In genomic region chr15:75232826-75233503, GRCh38 we compare ENCODE assay signal across 15 cellular contexts. TPM values are rescaled to one million over a fixed set of nuclear protein-coding genes. Genes with fewer than 3 reads are reported as not detected.
"Had no signal": no experiment of that assay in that cellular context is flagged by ENCODE, and none has a peak within 500 bp of the region (broad histone marks: within the 10 kb centered on the region; RNA-seq: fewer than 3 reads in every experiment).

No MANE protein-coding gene starts in this region.

- H3K4me1 Mint-ChIP-seq: activated CD4-positive, alpha-beta T cell treated with anti-CD3 and anti-CD28 coated beads, Interleukin-2, amount 10 ng/mL, durations not matched to agents 7 days and 5 days; activated naive CD8-positive, alpha-beta T cell treated with anti-CD3 and anti-CD28 coated beads for 36 hours had no signal

- H3K27me3 ChIP-seq: right atrium auricular region, thyroid gland, vagina had no signal

- H3K36me3 ChIP-seq: breast epithelium, esophagus muscularis mucosa, right atrium auricular region, thyroid gland, vagina had no signal

- H3K27ac ChIP-seq: breast epithelium, dorsolateral prefrontal cortex, esophagus muscularis mucosa, right atrium auricular region, skin epidermis, thyroid gland, vagina had no signal

- DNase-seq: activated CD4-positive, alpha-beta T cell treated with anti-CD3 and anti-CD28 coated beads, Interleukin-2, amount 10 ng/mL, durations not matched to agents 7 days and 5 days; activated gamma-delta T cell treated with Interleukin-2 at 50 U/mL for 16 hours; activated naive CD8-positive, alpha-beta T cell treated with anti-CD3 and anti-CD28 coated beads for 36 hours; mesenchymal stem cell; thyroid gland had no signal

- H3K9me3 Mint-ChIP-seq: activated CD4-positive, alpha-beta T cell treated with anti-CD3 and anti-CD28 coated beads, Interleukin-2, amount 10 ng/mL, durations not matched to agents 7 days and 5 days; activated naive CD8-positive, alpha-beta T cell treated with anti-CD3 and anti-CD28 coated beads for 36 hours had no signal

- H3K9me3 ChIP-seq: breast epithelium, esophagus muscularis mucosa, right atrium auricular region, thyroid gland, vagina had no signal

- H3K4me1 ChIP-seq: breast epithelium, esophagus muscularis mucosa, right atrium auricular region, thyroid gland, vagina had no signal

- H3K4me3 ChIP-seq: breast epithelium, dorsolateral prefrontal cortex, esophagus muscularis mucosa, right atrium auricular region, skin epidermis, thyroid gland, vagina had no signal

- H3K27ac Mint-ChIP-seq: activated CD4-positive, alpha-beta T cell treated with anti-CD3 and anti-CD28 coated beads, Interleukin-2, amount 10 ng/mL, durations not matched to agents 7 days and 5 days; activated naive CD8-positive, alpha-beta T cell treated with anti-CD3 and anti-CD28 coated beads for 36 hours had no signal

- H3K36me3 Mint-ChIP-seq: activated naive CD8-positive, alpha-beta T cell treated with anti-CD3 and anti-CD28 coated beads for 36 hours had no signal

- ATAC-seq: left lobe of liver had no signal

- H3K4me3 Mint-ChIP-seq: activated CD4-positive, alpha-beta T cell treated with anti-CD3 and anti-CD28 coated beads, Interleukin-2, amount 10 ng/mL, durations not matched to agents 7 days and 5 days; activated naive CD8-positive, alpha-beta T cell treated with anti-CD3 and anti-CD28 coated beads for 36 hours had no signal

RNA-seq across cellular contexts. Expression of gene GOLGA6C, which starts 25.2 kb away (rescaled TPM):
- total RNA-seq: activated CD4-positive, alpha-beta T cell treated with anti-CD3 and anti-CD28 coated beads, Interleukin-2, amount 10 ng/mL, durations not matched to agents 7 days and 5 days; activated CD8-positive, alpha-beta memory T cell treated with anti-CD3 and anti-CD28 coated beads for 36 hours; activated naive CD8-positive, alpha-beta T cell treated with anti-CD3 and anti-CD28 coated beads for 36 hours; aorta; esophagus muscularis mucosa; fibroblast of villous mesenchyme; left lobe of liver; right atrium auricular region; thyroid gland; vagina had no signal
- polyA plus RNA-seq: aorta had no signal

RNA-seq across cellular contexts. Expression of gene GOLGA6D, which starts 49.7 kb away (rescaled TPM):
- total RNA-seq: activated CD4-positive, alpha-beta T cell treated with anti-CD3 and anti-CD28 coated beads, Interleukin-2, amount 10 ng/mL, durations not matched to agents 7 days and 5 days; activated CD8-positive, alpha-beta memory T cell treated with anti-CD3 and anti-CD28 coated beads for 36 hours; activated naive CD8-positive, alpha-beta T cell treated with anti-CD3 and anti-CD28 coated beads for 36 hours; esophagus muscularis mucosa; fibroblast of villous mesenchyme; right atrium auricular region; thyroid gland; vagina had no signal
